ENCODE assay signal across 14 cellular contexts in genomic region chr5:16897284-16897704, GRCh38. TPM values are rescaled to one million over a fixed set of nuclear protein-coding genes. Genes with fewer than 3 reads are reported as not detected.
DNase-seq lines count a peak whose midpoint lies in the region; ATAC-seq and TF ChIP-seq lines count a peak whose summit lies in the region.
"Had no signal": no experiment of that assay in that cellular context is flagged by ENCODE, and none has a peak within 500 bp of the region (broad histone marks: within the 10 kb centered on the region; RNA-seq: fewer than 3 reads in every experiment).

No MANE protein-coding gene starts in this region.

- in situ Hi-C loops in Panc1 (cut with HindIII; ENCODE audit: low pct_unique_long_range_greater_than_20kb, low sequenced_read_pairs), result no loop called here

- POLR2A ChIA-PET in Panc1 (lab: Charles Lee), result no interaction called here

- intact Hi-C loops in Panc1 (cut with micrococcal nuclease; ENCODE audit: unreplicated experiment), result no loop called here

- CTCF ChIA-PET in Panc1 (lab: Charles Lee), result no interaction called here

- peak; percentile 44 for ATAC-seq in Panc1
- peak; percentile 28 for ATAC-seq in foreskin keratinocyte
- ATAC-seq: T-helper 17 cell had no signal

- H3K9me3 ChIP-seq in Panc1 (ENCODE audit: control insufficient read depth, insufficient read depth, low read depth, low read length) (no peaks in the 10 kb centered on the region), SJCRH30 (replicated peaks) (no peaks in the 10 kb centered on the region)
- H3K9me3 ChIP-seq: esophagus muscularis mucosa, left ventricle myocardium inferior, suprapubic skin had no signal

- no peak for TF ChIP-seq CTCF in Panc1 (IDR thresholded peaks at IDR 0.05)
- no peak for TF ChIP-seq CTCF in foreskin keratinocyte (conservative IDR thresholded peaks at IDR 0.05)

- H3K27ac ChIP-seq in Panc1 (ENCODE audit: low read length), result peak overlapping the region; percentile 98
- H3K27ac ChIP-seq in foreskin keratinocyte, result peak overlapping the region; percentile 93
- H3K27ac ChIP-seq in SJCRH30, result no peak overlapping the region
- H3K27ac ChIP-seq: esophagus muscularis mucosa, left ventricle myocardium inferior, suprapubic skin had no signal

- no TSS peak for BruUV-seq in Panc1 (replicated peaks; lab: Mats Ljungman, UMichigan)

- peaks cover 91% of the 10 kb centered on the region for H3K4me1 ChIP-seq in Panc1 (ENCODE audit: control insufficient read depth, insufficient read depth, low read length)
- peaks cover 32% of the 10 kb centered on the region for H3K4me1 ChIP-seq in foreskin keratinocyte
- H3K4me1 ChIP-seq in SJCRH30, result peaks cover 8% of the 10 kb centered on the region
- H3K4me1 ChIP-seq: esophagus muscularis mucosa had no signal

- no peaks in the 10 kb centered on the region; the same call in 1 of the 2 replicates for H3K36me3 ChIP-seq in Panc1 (ENCODE audit: control insufficient read depth, insufficient read depth, low read length)
- H3K36me3 ChIP-seq in SJCRH30, result no peaks in the 10 kb centered on the region
- H3K36me3 ChIP-seq: esophagus muscularis mucosa, left ventricle myocardium inferior, suprapubic skin had no signal

- peak; percentile 3 for DNase-seq in NCI-H82 (lab: John Stamatoyannopoulos, UW)
- DNase-seq in NCI-H82 treated with DMSO at 0.1 percent for 48 hours (lab: John Stamatoyannopoulos, UW; ENCODE audit: unreplicated experiment), result no peak
- no peak for DNase-seq in Panc1 (ENCODE audit: low read depth, low spot score)
- DNase-seq in foreskin keratinocyte, result peak in 1 of 2 donors; percentile 66
- DNase-seq in SHP77 (lab: John Stamatoyannopoulos, UW), result no peak
- DNase-seq in SW 1271 (lab: John Stamatoyannopoulos, UW), result no peak
- no peak for DNase-seq in AML-193 (lab: John Stamatoyannopoulos, UW)
- DNase-seq in SJCRH30, result no peak
- DNase-seq: left ventricle myocardium inferior, NCI-H524 treated with DMSO at 0.1 percent for 48 hours, posterior cingulate gyrus, T-helper 17 cell had no signal

- no peaks in the 10 kb centered on the region for H3K27me3 ChIP-seq in Panc1 (ENCODE audit: control insufficient read depth, insufficient read depth, low read length)
- no peaks in the 10 kb centered on the region for H3K27me3 ChIP-seq in foreskin keratinocyte
- no peaks in the 10 kb centered on the region for H3K27me3 ChIP-seq in SJCRH30
- H3K27me3 ChIP-seq: esophagus muscularis mucosa, suprapubic skin had no signal

- H3K4me3 ChIP-seq in Panc1 (ENCODE audit: low read depth in 2 of 2, low read length in 2 of 2) (peak overlapping the region; percentile 4 to 41; a peak in 3 of 4 replicates), SJCRH30 (no peak overlapping the region)
- H3K4me3 ChIP-seq: esophagus muscularis mucosa, left ventricle myocardium inferior, suprapubic skin had no signal

RNA-seq across cellular contexts. Expression of gene MYO10, which starts 38.8 kb away (rescaled TPM):
- total RNA-seq in Panc1 (2021; ENCODE audit: unreplicated experiment), result 71.9 TPM
- 68.6 TPM for polyA plus RNA-seq in Panc1 (2012; ENCODE audit: insufficient read length)
- total RNA-seq in foreskin keratinocyte, result 57.7 and 62.5 TPM in 2 replicates
- 11.2 and 11.5 TPM in 2 replicates for polyA plus RNA-seq in foreskin keratinocyte
- total RNA-seq in SJCRH30 (2014; rRNA removed; shearing (Covaris generic)), result 9.3 and 9.4 TPM in 2 replicates
